ENCODE assay signal across 8 cellular contexts in the genomic region with DNA sequence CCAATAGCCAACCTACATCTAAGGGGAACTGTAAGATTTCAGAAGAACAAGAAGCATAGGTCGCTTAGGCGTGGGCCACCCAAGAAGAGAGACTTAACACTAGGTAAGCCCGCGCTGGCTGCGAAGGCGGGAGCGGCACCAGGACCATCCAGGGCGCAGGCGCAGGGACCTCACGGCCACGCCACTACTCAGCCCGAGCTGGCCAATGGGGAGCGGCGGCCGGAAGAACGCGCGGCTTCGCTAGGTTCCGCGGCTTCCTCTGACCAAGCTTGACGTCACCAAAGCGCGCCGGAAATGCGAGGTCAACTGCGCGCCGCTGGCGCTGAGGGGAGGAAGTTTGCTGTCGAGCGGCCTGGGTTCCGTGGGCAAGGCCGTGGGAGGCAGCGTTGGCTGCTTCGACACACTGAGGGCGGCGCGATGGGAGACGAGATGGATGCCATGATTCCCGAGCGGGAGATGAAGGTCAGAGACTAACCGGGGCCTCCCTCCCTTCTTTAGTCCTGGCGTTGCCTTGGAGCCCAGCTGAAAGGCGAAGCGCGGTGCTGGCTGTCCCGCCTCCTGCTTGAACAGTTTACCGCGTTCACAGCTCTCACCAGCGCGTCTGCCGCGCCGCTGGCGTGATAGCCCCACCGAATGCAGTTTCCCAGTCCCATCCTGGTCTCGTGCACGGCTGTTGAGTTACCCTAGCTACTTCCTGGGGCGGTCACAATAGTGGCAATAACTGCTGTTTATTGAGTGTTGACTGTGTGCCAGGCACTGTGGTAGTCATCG. TPM values are rescaled to one million over a fixed set of nuclear protein-coding genes. Genes with fewer than 3 reads are reported as not detected.
DNase-seq lines count a peak whose midpoint lies in the region; ATAC-seq and TF ChIP-seq lines count a peak whose summit lies in the region.

A gene (plus strand): TSS at position 299 of the 771 bp plus-strand sequence. CDS start 119 bp downstream, at position 418.

- intact Hi-C loops in left lung (cut with DNase I): no loop called here

- DNase-seq in C1 segment of cervical spinal cord (lab: John Stamatoyannopoulos, UW) (peak; percentile 82 to 99 (median 98)), NCI-H748 treated with DMSO at 0.1 percent for 48 hours (lab: John Stamatoyannopoulos, UW) (peak; percentile 95), dermis blood vessel endothelial cell (peak; percentile 99), left lung (peak; percentile 99 to 100)
- DNase-seq in activated CD4-positive, alpha-beta T cell treated with anti-CD3 and anti-CD28 coated beads, Interleukin-2, amount 50 U/mL, for 4 hours: peak; percentile 100
- DNase-seq in stimulated activated CD4-positive, alpha-beta T cell treated with anti-CD3 and anti-CD28 coated beads, Interleukin-2, amount 100 ng/mL, for 48 hours: peak; percentile 100

- peak within 1 kb of the TSS; percentile 57 to 90 for H3K27ac ChIP-seq in left lung

- H3K36me3 ChIP-seq in left lung: peaks cover 0 to 32% of the 10 kb centered on the region in 2 donors

- peak within 1 kb of the TSS; percentile 91 to 97 for H3K4me3 ChIP-seq in left lung

- peaks cover 12 to 18% of the 10 kb centered on the region in 2 donors for H3K4me1 ChIP-seq in left lung

- H3K27me3 ChIP-seq in left lung: no peaks in the 10 kb centered on the region

- no peaks in the 10 kb centered on the region for H3K9me3 ChIP-seq in left lung

- no peak for TF ChIP-seq CTCF in left lung (IDR thresholded peaks at IDR 0.05)

- ATAC-seq in GM19372 (IDR thresholded peaks at IDR 0.05; ENCODE audit: low read depth, unreplicated experiment) (peak; percentile 99), HG03558 (IDR thresholded peaks at IDR 0.05; ENCODE audit: extremely low read depth, unreplicated experiment) (peak; percentile 82), left lung (peak; percentile 99)

RNA-seq across cellular contexts. Expression of the gene that starts here (rescaled TPM):
- total RNA-seq in dermis blood vessel endothelial cell: 15.3 and 19.1 TPM in 2 replicates
- total RNA-seq in left lung: 10 to 100 TPM; 47.2 to 58.4 TPM

Comparison
In these comparisons a context has a peak if more than half of its experiments do, and no peak if none do; other contexts are left out.
1. Peak in every context shown above with its lines: DNase-seq, ATAC-seq, H3K4me3 ChIP-seq and H3K27ac ChIP-seq.